In the genomic region with DNA sequence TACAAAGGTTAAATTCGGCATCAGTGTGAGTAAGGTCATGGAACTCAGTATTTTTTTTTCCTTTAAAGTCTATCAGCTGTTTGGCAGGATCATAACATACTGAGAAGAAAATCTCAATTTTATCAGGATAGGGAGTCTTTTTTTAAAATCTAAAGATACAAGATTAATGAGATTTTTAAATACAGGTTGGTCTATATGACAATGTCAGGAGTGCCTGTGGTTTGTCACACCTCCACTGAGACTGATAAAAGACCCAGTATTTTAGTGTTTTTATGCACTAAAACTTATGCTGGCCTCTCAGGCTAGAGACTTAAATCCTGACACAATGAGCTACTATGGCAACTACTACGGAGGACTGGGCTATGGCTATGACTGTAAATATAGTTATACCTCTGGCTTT, we compare ENCODE assay signal across 32 cellular contexts. TPM values are rescaled to one million over a fixed set of nuclear protein-coding genes. Genes with fewer than 3 reads are reported as not detected.
"Had no signal": no experiment of that assay in that cellular context is flagged by ENCODE, and none has a peak within 500 bp of the region (broad histone marks: within the 10 kb centered on the region; RNA-seq: fewer than 3 reads in every experiment).

TSS of gene KRTAP20-3 (plus strand) at position 301 of the 400 bp plus-strand sequence.

- H3K36me3 Mint-ChIP-seq: stimulated activated effector memory CD8-positive, alpha-beta T cell treated with anti-CD3 and anti-CD28 coated beads, Interleukin-12 subunit alpha, Interleukin-12 subunit beta, amount 100 ng/mL, for 72 hours; stimulated activated memory B cell treated with anti-CD40 and anti-IgM and Interleukin-4, amounts not matched to agents 10 μg/mL and 1 μg/mL and 100 μg/mL, for 72 hours; stimulated activated naive B cell treated with anti-CD40 and anti-IgM and Interleukin-4, amounts not matched to agents 10 μg/mL and 1 μg/mL and 100 μg/mL, for 72 hours; type B pancreatic cell had no signal

- H3K36me3 ChIP-seq: stomach, suprapubic skin, thoracic aorta, thyroid gland, tibial artery, tibial nerve, transverse colon, upper lobe of left lung, upper lobe of right lung, uterus, vagina had no signal

- DNase-seq: stimulated activated CD4-positive, alpha-beta T cell treated with anti-CD3 and anti-CD28 coated beads, Interleukin-2, amount 100 ng/mL, for 48 hours; stimulated activated CD4-positive, alpha-beta T cell treated with anti-CD3 and anti-CD28 coated beads, Interleukin-4, amount 100 ng/mL, for 1 hour; stimulated activated CD4-positive, alpha-beta T cell treated with anti-CD3 and anti-CD28 coated beads, Interleukin-4, amount 100 ng/mL, for 24 hours; stimulated activated CD4-positive, alpha-beta T cell treated with anti-CD3 and anti-CD28 coated beads, Interleukin-4, amount 100 ng/mL, for 4 hours; stimulated activated CD8-positive, alpha-beta memory T cell treated with anti-CD3 and anti-CD28 coated beads, Interleukin-4, amount 100 ng/mL, for 48 hours; stimulated activated naive B cell treated with anti-CD40 and anti-IgM and Interleukin-4, amounts not matched to agents 10 μg/mL and 1 μg/mL and 100 μg/mL, for 72 hours; stimulated activated naive CD4-positive, alpha-beta T cell; stimulated activated naive CD4-positive, alpha-beta T cell treated with Interleukin-2 at 50 U/mL for 16 hours; stimulated activated naive CD8-positive, alpha-beta T cell treated with anti-CD3 and anti-CD28 coated beads, Interleukin-15, amount 100 ng/mL, for 72 hours; stimulated activated naive CD8-positive, alpha-beta T cell treated with anti-CD3 and anti-CD28 coated beads, Interleukin-15, Interleukin-2, amounts not matched to agents 100 U/mL and 50 U/mL, for 24 hours; stomach; substantia nigra; testis; thyroid gland; tibial artery; transverse colon; trophoblast cell; upper lobe of left lung; upper lobe of right lung; uterus had no signal

- H3K4me3 Mint-ChIP-seq: stimulated activated effector memory CD8-positive, alpha-beta T cell treated with anti-CD3 and anti-CD28 coated beads, Interleukin-12 subunit alpha, Interleukin-12 subunit beta, amount 100 ng/mL, for 72 hours; stimulated activated memory B cell treated with anti-CD40 and anti-IgM and Interleukin-4, amounts not matched to agents 10 μg/mL and 1 μg/mL and 100 μg/mL, for 72 hours; stimulated activated naive B cell treated with anti-CD40 and anti-IgM and Interleukin-4, amounts not matched to agents 10 μg/mL and 1 μg/mL and 100 μg/mL, for 72 hours; stimulated activated naive CD8-positive, alpha-beta T cell treated with anti-CD3 and anti-CD28 coated beads, Interleukin-15, amount 100 ng/mL, for 72 hours; stimulated activated naive CD8-positive, alpha-beta T cell treated with anti-CD3 and anti-CD28 coated beads, Interleukin-15, Interleukin-2, amounts not matched to agents 100 ng/mL and 50 ng/mL, for 24 hours; type B pancreatic cell had no signal

- H3K27ac Mint-ChIP-seq: stimulated activated effector memory CD8-positive, alpha-beta T cell treated with anti-CD3 and anti-CD28 coated beads, Interleukin-12 subunit alpha, Interleukin-12 subunit beta, amount 100 ng/mL, for 72 hours; stimulated activated memory B cell treated with anti-CD40 and anti-IgM and Interleukin-4, amounts not matched to agents 10 μg/mL and 1 μg/mL and 100 μg/mL, for 72 hours; stimulated activated naive B cell treated with anti-CD40 and anti-IgM and Interleukin-4, amounts not matched to agents 10 μg/mL and 1 μg/mL and 100 μg/mL, for 72 hours; stimulated activated naive CD8-positive, alpha-beta T cell treated with anti-CD3 and anti-CD28 coated beads, Interleukin-15, amount 100 ng/mL, for 72 hours; stimulated activated naive CD8-positive, alpha-beta T cell treated with anti-CD3 and anti-CD28 coated beads, Interleukin-15, Interleukin-2, amounts not matched to agents 100 ng/mL and 50 ng/mL, for 24 hours; type B pancreatic cell had no signal

- H3K27me3 ChIP-seq: stomach, suprapubic skin, testis, thyroid gland, tibial artery, tibial nerve, transverse colon, upper lobe of left lung, upper lobe of right lung, uterus, vagina had no signal

- H3K9me3 Mint-ChIP-seq: type B pancreatic cell had no signal

- H3K4me3 ChIP-seq: stomach, suprapubic skin, testis, thoracic aorta, thyroid gland, tibial artery, tibial nerve, transverse colon, upper lobe of left lung, upper lobe of right lung, uterus, vagina had no signal

- H3K4me1 Mint-ChIP-seq: stimulated activated effector memory CD8-positive, alpha-beta T cell treated with anti-CD3 and anti-CD28 coated beads, Interleukin-12 subunit alpha, Interleukin-12 subunit beta, amount 100 ng/mL, for 72 hours; stimulated activated memory B cell treated with anti-CD40 and anti-IgM and Interleukin-4, amounts not matched to agents 10 μg/mL and 1 μg/mL and 100 μg/mL, for 72 hours; stimulated activated naive B cell treated with anti-CD40 and anti-IgM and Interleukin-4, amounts not matched to agents 10 μg/mL and 1 μg/mL and 100 μg/mL, for 72 hours; stimulated activated naive CD8-positive, alpha-beta T cell treated with anti-CD3 and anti-CD28 coated beads, Interleukin-15, amount 100 ng/mL, for 72 hours had no signal

- ATAC-seq: stimulated activated effector memory CD8-positive, alpha-beta T cell treated with anti-CD3 and anti-CD28 coated beads, Interleukin-12 subunit alpha, Interleukin-12 subunit beta, amount 100 ng/mL, for 72 hours; stimulated activated memory B cell treated with anti-CD40 and anti-IgM and Interleukin-4, amounts not matched to agents 10 μg/mL and 1 μg/mL and 100 μg/mL, for 72 hours; stimulated activated naive B cell treated with anti-CD40 and anti-IgM and Interleukin-4, amounts not matched to agents 10 μg/mL and 1 μg/mL and 100 μg/mL, for 72 hours; stimulated activated naive CD8-positive, alpha-beta T cell treated with anti-CD3 and anti-CD28 coated beads, Interleukin-15, amount 100 ng/mL, for 72 hours; stimulated activated naive CD8-positive, alpha-beta T cell treated with anti-CD3 and anti-CD28 coated beads, Interleukin-15, Interleukin-2, amounts not matched to agents 100 U/mL and 50 U/mL, for 24 hours; upper lobe of right lung had no signal

- H3K27me3 Mint-ChIP-seq: stimulated activated memory B cell treated with anti-CD40 and anti-IgM and Interleukin-4, amounts not matched to agents 10 μg/mL and 1 μg/mL and 100 μg/mL, for 72 hours; stimulated activated naive B cell treated with anti-CD40 and anti-IgM and Interleukin-4, amounts not matched to agents 10 μg/mL and 1 μg/mL and 100 μg/mL, for 72 hours; stimulated activated naive CD8-positive, alpha-beta T cell treated with anti-CD3 and anti-CD28 coated beads, Interleukin-15, amount 100 ng/mL, for 72 hours; stimulated activated naive CD8-positive, alpha-beta T cell treated with anti-CD3 and anti-CD28 coated beads, Interleukin-15, Interleukin-2, amounts not matched to agents 100 ng/mL and 50 ng/mL, for 24 hours; type B pancreatic cell had no signal

RNA-seq across cellular contexts. Expression of gene KRTAP20-3, which starts in this region (rescaled TPM):
- total RNA-seq: stomach, subcutaneous adipose tissue, suprapubic skin, temporal lobe, testis, thoracic aorta, thyroid gland, tibial nerve, transverse colon, upper lobe of left lung, upper lobe of right lung, ureter, urinary bladder, uterus, vagina had no signal
